Comparison of ENCODE assay signal across 18 cellular contexts in the genomic region with DNA sequence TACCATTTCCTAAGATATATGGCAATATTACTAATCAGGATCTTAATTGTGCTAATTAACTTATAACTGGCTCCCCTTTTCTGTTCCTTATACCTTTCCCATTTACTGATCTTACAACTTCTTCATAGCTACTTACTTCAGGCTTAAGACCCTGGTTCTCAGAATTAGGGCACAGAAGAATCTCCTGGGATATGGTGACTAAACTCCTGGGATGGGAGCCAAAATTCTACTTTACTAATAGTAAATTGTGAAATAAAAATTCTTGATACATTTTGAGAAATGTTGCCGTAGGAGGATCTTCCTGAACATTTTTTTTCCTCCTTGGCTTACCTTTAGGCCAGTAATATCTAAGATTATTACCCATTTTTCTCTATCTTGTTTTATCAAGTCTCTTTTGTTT.
A peak's percentile ranks its signal among the peaks of the same experiment; 100 is the strongest.
DNase-seq lines count a peak whose midpoint lies in the region; ATAC-seq and TF ChIP-seq lines count a peak whose summit lies in the region.
"Had no signal": no experiment of that assay in that cellular context is flagged by ENCODE, and none has a peak within 500 bp of the region (broad histone marks: within the 10 kb centered on the region; RNA-seq: fewer than 3 reads in every experiment).

No MANE protein-coding gene starts in this region.

- no peak overlapping the region for H3K4me2 ChIP-seq in SK-N-SH

- H3K27ac ChIP-seq in SK-N-SH (ENCODE audit: low read depth in 2 of 2, low read length in 1 of 2), result no peak overlapping the region
- H3K27ac ChIP-seq in effector memory CD4-positive, alpha-beta T cell (ENCODE audit: insufficient read depth, low read length, poor library complexity, severe bottlenecking), result no peak overlapping the region
- H3K27ac ChIP-seq: uterus had no signal

- H3K27me3 ChIP-seq in SK-N-SH (ENCODE audit: insufficient read depth), result no peaks in the 10 kb centered on the region
- H3K27me3 ChIP-seq in effector memory CD4-positive, alpha-beta T cell (replicated peaks; ENCODE audit: control insufficient read depth, insufficient read depth, low read length, poor library complexity, severe bottlenecking), result no peaks in the 10 kb centered on the region
- H3K27me3 ChIP-seq: uterus had no signal

- no peak overlapping the region for H3K4me3 ChIP-seq in SK-N-SH (ENCODE audit: low read depth in 2 of 2, low read length in 1 of 2)
- no peak overlapping the region for H3K4me3 ChIP-seq in effector memory CD4-positive, alpha-beta T cell (ENCODE audit: insufficient read depth, low read depth, low read length, poor library complexity, severe bottlenecking)
- H3K4me3 ChIP-seq: uterus had no signal

- H3K4me1 ChIP-seq in SK-N-SH (ENCODE audit: control insufficient read depth in 1 of 2, insufficient read depth in 2 of 2, low read depth in 1 of 2, low read length in 1 of 2), result no peaks in the 10 kb centered on the region
- H3K4me1 ChIP-seq in effector memory CD4-positive, alpha-beta T cell (ENCODE audit: control insufficient read depth, insufficient read depth, low read length, poor library complexity, severe bottlenecking), result no peaks in the 10 kb centered on the region
- H3K4me1 ChIP-seq: uterus had no signal

- WGBS in SK-N-SH (ENCODE audit: low lambda C conversion rate), result 3% methylated on average over 1 of the region's 1 CpG

- H2AFZ ChIP-seq in SK-N-SH (ENCODE audit: low read depth), result no peak overlapping the region

- POLR2A ChIA-PET in SK-N-SH (lab: Yijun Ruan, JAX), result no interaction called here

- H3F3A ChIP-seq in SK-N-SH (replicated peaks; ENCODE audit: insufficient read depth), result no peaks in the 10 kb centered on the region

- H3K9me2 ChIP-seq in SK-N-SH, result no peaks in the 10 kb centered on the region

- DNase-seq in SK-N-SH, result no peak
- peak; percentile 59 for DNase-seq in amniotic epithelial cell (ENCODE audit: low read depth)
- peak; percentile 43 for DNase-seq in fibroblast of the conjunctiva (ENCODE audit: low read depth)
- peak; percentile 15 for DNase-seq in stromal cell of bone marrow (ENCODE audit: low read depth)
- no peak for DNase-seq in effector memory CD4-positive, alpha-beta T cell
- DNase-seq in activated T-cell treated with anti-CD3 and anti-CD28 coated beads, Interleukin-2, amount 50 U/mL, for 48 hours, result no peak
- DNase-seq: 8988T; activated B cell treated with CpG ODN at 0.5 μM for 24 hours; cortex of kidney; GDM1; NCI-H1436; NCI-H446 treated with DMSO at 0.1 percent for 48 hours; stimulated activated naive CD4-positive, alpha-beta T cell treated with Interleukin-2 at 50 U/mL for 16 hours; uterus had no signal

- no peak for TF ChIP-seq CTCF in SK-N-SH (IDR thresholded peaks at IDR 0.05)

- no peaks in the 10 kb centered on the region for H3K79me2 ChIP-seq in SK-N-SH (ENCODE audit: insufficient read depth)

- H3K9me3 ChIP-seq in SK-N-SH, result no peaks in the 10 kb centered on the region
- no peaks in the 10 kb centered on the region for H3K9me3 ChIP-seq in effector memory CD4-positive, alpha-beta T cell (ENCODE audit: control insufficient read depth, low read length)
- H3K9me3 ChIP-seq: uterus had no signal

- ATAC-seq in SK-N-SH treated with all-trans-retinoic acid at 6 μM for 48 hours, result no peak
- no peak for ATAC-seq in HG03025 (IDR thresholded peaks at IDR 0.05; ENCODE audit: low FRiP score, unreplicated experiment)
- ATAC-seq: activated naive CD4-positive, alpha-beta T cell treated with anti-CD3 and anti-CD28 coated beads, Interleukin-2, amount 50 U/mL, for 72 hours; esophagus mucosa had no signal

- CTCF ChIA-PET in SK-N-SH (lab: Yijun Ruan, JAX), result interaction anchor here (0.6 kb wide), 1 partner anchor 1066 kb away, joined by 3 read pairs; no protein-coding TSS in a partner anchor

- no peak for TF ChIP-seq RAD21 in SK-N-SH (IDR thresholded peaks at IDR 0.05; ENCODE audit: low read length)

- no peaks in the 10 kb centered on the region for H3K36me3 ChIP-seq in SK-N-SH (replicated peaks in 1 of 2; ENCODE audit: control insufficient read depth in 1 of 2, insufficient read depth in 2 of 2, low read length in 1 of 2)
- H3K36me3 ChIP-seq in effector memory CD4-positive, alpha-beta T cell (ENCODE audit: control insufficient read depth, insufficient read depth, low read length), result no peaks in the 10 kb centered on the region
- H3K36me3 ChIP-seq: uterus had no signal

- H3K9ac ChIP-seq in SK-N-SH, result no peak overlapping the region

- TF ChIP-seq EP300 in SK-N-SH (IDR thresholded peaks at IDR 0.05; ENCODE audit: borderline replicate concordance in 1 of 2, low read depth in 1 of 2, low read length in 1 of 2), result no peak

- H4K20me1 ChIP-seq in SK-N-SH (ENCODE audit: insufficient read depth), result no peaks in the 10 kb centered on the region

TF ChIP-seq in SK-N-SH treated with all-trans-retinoic acid at 6 μM for 48 hours, 23 proteins besides CTCF, POLR2A, EP300 and RAD21:
- TF ChIP-seq, protein P1, sequence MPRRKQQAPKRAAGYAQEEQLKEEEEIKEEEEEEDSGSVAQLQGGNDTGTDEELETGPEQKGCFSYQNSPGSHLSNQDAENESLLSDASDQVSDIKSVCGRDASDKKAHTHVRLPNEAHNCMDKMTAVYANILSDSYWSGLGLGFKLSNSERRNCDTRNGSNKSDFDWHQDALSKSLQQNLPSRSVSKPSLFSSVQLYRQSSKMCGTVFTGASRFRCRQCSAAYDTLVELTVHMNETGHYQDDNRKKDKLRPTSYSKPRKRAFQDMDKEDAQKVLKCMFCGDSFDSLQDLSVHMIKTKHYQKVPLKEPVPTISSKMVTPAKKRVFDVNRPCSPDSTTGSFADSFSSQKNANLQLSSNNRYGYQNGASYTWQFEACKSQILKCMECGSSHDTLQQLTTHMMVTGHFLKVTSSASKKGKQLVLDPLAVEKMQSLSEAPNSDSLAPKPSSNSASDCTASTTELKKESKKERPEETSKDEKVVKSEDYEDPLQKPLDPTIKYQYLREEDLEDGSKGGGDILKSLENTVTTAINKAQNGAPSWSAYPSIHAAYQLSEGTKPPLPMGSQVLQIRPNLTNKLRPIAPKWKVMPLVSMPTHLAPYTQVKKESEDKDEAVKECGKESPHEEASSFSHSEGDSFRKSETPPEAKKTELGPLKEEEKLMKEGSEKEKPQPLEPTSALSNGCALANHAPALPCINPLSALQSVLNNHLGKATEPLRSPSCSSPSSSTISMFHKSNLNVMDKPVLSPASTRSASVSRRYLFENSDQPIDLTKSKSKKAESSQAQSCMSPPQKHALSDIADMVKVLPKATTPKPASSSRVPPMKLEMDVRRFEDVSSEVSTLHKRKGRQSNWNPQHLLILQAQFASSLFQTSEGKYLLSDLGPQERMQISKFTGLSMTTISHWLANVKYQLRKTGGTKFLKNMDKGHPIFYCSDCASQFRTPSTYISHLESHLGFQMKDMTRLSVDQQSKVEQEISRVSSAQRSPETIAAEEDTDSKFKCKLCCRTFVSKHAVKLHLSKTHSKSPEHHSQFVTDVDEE (CRISPR knock-in tag; IDR thresholded peaks at IDR 0.05), result no peak
- no peak for TF ChIP-seq ESRRG (CRISPR knock-in tag; IDR thresholded peaks at IDR 0.05)
- no peak for TF ChIP-seq ZNF8 (CRISPR knock-in tag; IDR thresholded peaks at IDR 0.05)
- peak; percentile 93 for TF ChIP-seq ISL1 (CRISPR knock-in tag; IDR thresholded peaks at IDR 0.05)
- no peak for TF ChIP-seq ZNF70 (CRISPR knock-in tag; IDR thresholded peaks at IDR 0.05)
- no peak for TF ChIP-seq SNAI2 (CRISPR knock-in tag; IDR thresholded peaks at IDR 0.05)
- TF ChIP-seq ZC3H10 (CRISPR knock-in tag; IDR thresholded peaks at IDR 0.05), result no peak
TF ChIP-seq in SK-N-SH treated with all-trans-retinoic acid at 6 μM for 48 hours: peak in this region for 1.

TF ChIP-seq in SK-N-SH, 30 proteins besides CTCF, POLR2A, EP300 and RAD21:
- TF ChIP-seq, protein P2, sequence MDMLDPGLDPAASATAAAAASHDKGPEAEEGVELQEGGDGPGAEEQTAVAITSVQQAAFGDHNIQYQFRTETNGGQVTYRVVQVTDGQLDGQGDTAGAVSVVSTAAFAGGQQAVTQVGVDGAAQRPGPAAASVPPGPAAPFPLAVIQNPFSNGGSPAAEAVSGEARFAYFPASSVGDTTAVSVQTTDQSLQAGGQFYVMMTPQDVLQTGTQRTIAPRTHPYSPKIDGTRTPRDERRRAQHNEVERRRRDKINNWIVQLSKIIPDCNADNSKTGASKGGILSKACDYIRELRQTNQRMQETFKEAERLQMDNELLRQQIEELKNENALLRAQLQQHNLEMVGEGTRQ (IDR thresholded peaks at IDR 0.05; ENCODE audit: borderline replicate concordance, low read depth, low read length), result no peak
- TF ChIP-seq, protein P3, sequence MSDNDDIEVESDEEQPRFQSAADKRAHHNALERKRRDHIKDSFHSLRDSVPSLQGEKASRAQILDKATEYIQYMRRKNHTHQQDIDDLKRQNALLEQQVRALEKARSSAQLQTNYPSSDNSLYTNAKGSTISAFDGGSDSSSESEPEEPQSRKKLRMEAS (IDR thresholded peaks at IDR 0.05; ENCODE audit: low read depth), result no peak

Comparison
In these comparisons a context has a peak if more than half of its experiments do, and no peak if none do; other contexts are left out.
1. DNase-seq: peak in amniotic epithelial cell (single experiment), fibroblast of the conjunctiva (single experiment) and stromal cell of bone marrow (single experiment); none in SK-N-SH (single experiment), effector memory CD4-positive, alpha-beta T cell (0 of 3) and activated T-cell treated with anti-CD3 and anti-CD28 coated beads, Interleukin-2, amount 50 U/mL, for 48 hours (0 of 2).